In the genomic region with DNA sequence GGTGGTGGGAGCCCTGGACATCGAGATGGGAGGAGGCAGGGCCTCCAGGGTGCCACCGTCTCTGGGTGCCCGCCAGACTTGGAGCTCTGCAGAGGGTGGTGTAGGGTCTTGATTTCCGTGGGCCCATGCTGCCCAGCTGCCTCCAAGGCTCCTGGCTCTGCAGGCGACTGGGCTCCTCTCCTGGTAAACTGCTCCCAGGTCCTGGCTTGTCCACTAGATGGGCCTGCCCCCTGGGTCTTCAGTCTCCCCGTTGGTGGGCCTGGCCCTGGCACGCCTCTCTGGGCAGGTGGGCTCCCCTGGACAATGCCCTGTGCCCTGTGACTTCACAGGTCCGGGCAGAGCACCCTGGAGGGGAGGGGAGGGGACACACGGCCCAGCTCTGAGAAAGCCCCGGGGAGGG, we compare ENCODE assay signal across 2 cellular contexts.
TF ChIP-seq lines count a peak whose summit lies in the region.

No MANE protein-coding gene starts in this region.

TF ChIP-seq in HepG2, 621 proteins besides CTCF, POLR2A, EP300 and RAD21:
- no peak for TF ChIP-seq NFIB (CRISPR knock-in tag; IDR thresholded peaks at IDR 0.05; ENCODE audit: borderline replicate concordance)
- TF ChIP-seq ZNF790 (CRISPR knock-in tag; IDR thresholded peaks at IDR 0.05; ENCODE audit: borderline replicate concordance), result no peak
- no peak for TF ChIP-seq STAT5B (CRISPR knock-in tag; IDR thresholded peaks at IDR 0.05)
- peak; percentile 84 for TF ChIP-seq HNRNPL (IDR thresholded peaks at IDR 0.05; ENCODE audit: low read depth, low read length)
- TF ChIP-seq NCOA5 (CRISPR knock-in tag; IDR thresholded peaks at IDR 0.05), result no peak
- no peak for TF ChIP-seq ZKSCAN8 (CRISPR knock-in tag; IDR thresholded peaks at IDR 0.05; ENCODE audit: borderline replicate concordance)
- TF ChIP-seq ZNF589 (CRISPR knock-in tag; conservative IDR thresholded peaks at IDR 0.05), result no peak
- TF ChIP-seq RBFOX2 (IDR thresholded peaks at IDR 0.05; ENCODE audit: low read depth, low read length), result 0 out of 2 replicates have a peak, but pooled peaks have one; percentile 66
- TF ChIP-seq CEBPZ (IDR thresholded peaks at IDR 0.05; ENCODE audit: low read length), result no peak
- no peak for TF ChIP-seq ZNF235 (CRISPR knock-in tag; IDR thresholded peaks at IDR 0.05; ENCODE audit: borderline replicate concordance)
- TF ChIP-seq, protein P1, sequence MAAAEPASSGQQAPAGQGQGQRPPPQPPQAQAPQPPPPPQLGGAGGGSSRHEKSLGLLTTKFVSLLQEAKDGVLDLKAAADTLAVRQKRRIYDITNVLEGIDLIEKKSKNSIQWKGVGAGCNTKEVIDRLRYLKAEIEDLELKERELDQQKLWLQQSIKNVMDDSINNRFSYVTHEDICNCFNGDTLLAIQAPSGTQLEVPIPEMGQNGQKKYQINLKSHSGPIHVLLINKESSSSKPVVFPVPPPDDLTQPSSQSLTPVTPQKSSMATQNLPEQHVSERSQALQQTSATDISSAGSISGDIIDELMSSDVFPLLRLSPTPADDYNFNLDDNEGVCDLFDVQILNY (CRISPR knock-in tag; conservative IDR thresholded peaks at IDR 0.05), result no peak
- TF ChIP-seq, protein P2, sequence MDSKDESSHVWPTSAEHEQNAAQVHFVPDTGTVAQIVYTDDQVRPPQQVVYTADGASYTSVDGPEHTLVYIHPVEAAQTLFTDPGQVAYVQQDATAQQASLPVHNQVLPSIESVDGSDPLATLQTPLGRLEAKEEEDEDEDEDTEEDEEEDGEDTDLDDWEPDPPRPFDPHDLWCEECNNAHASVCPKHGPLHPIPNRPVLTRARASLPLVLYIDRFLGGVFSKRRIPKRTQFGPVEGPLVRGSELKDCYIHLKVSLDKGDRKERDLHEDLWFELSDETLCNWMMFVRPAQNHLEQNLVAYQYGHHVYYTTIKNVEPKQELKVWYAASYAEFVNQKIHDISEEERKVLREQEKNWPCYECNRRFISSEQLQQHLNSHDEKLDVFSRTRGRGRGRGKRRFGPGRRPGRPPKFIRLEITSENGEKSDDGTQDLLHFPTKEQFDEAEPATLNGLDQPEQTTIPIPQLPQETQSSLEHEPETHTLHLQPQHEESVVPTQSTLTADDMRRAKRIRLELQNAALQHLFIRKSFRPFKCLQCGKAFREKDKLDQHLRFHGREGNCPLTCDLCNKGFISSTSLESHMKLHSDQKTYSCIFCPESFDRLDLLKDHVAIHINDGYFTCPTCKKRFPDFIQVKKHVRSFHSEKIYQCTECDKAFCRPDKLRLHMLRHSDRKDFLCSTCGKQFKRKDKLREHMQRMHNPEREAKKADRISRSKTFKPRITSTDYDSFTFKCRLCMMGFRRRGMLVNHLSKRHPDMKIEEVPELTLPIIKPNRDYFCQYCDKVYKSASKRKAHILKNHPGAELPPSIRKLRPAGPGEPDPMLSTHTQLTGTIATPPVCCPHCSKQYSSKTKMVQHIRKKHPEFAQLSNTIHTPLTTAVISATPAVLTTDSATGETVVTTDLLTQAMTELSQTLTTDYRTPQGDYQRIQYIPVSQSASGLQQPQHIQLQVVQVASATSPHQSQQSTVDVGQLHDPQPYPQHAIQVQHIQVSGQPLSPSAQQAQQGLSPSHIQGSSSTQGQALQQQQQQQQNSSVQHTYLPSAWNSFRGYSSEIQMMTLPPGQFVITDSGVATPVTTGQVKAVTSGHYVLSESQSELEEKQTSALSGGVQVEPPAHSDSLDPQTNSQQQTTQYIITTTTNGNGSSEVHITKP (CRISPR knock-in tag; IDR thresholded peaks at IDR 0.05; ENCODE audit: low read depth), result no peak
- peak; percentile 91 for TF ChIP-seq AGO2 (optimal IDR thresholded peaks at IDR 0.05; ENCODE audit: low read depth, low read length)
- no peak for TF ChIP-seq KAT7 (CRISPR knock-in tag; IDR thresholded peaks at IDR 0.05; ENCODE audit: borderline replicate concordance)
- no peak for TF ChIP-seq HNF4G (IDR thresholded peaks at IDR 0.05; ENCODE audit: borderline replicate concordance, low read depth, low read length)
- no peak for TF ChIP-seq HNF4G (CRISPR knock-in tag; IDR thresholded peaks at IDR 0.05; ENCODE audit: borderline replicate concordance, low read depth)
- no peak for TF ChIP-seq SOX5 (CRISPR knock-in tag; IDR thresholded peaks at IDR 0.05; ENCODE audit: borderline replicate concordance)
TF ChIP-seq in HepG2: peak in this region for 3.

TF ChIP-seq in WTC11, 78 proteins besides CTCF, POLR2A, EP300 and RAD21:
- no peak for TF ChIP-seq GTF2I (CRISPR knock-in tag; conservative IDR thresholded peaks at IDR 0.05)
- TF ChIP-seq CREM (CRISPR knock-in tag; IDR thresholded peaks at IDR 0.05), result no peak
- no peak for TF ChIP-seq TP53 (CRISPR knock-in tag; IDR thresholded peaks at IDR 0.05)
- TF ChIP-seq ATF2 (CRISPR knock-in tag; IDR thresholded peaks at IDR 0.05; ENCODE audit: borderline replicate concordance, low read depth), result no peak
- TF ChIP-seq ZBTB21 (CRISPR knock-in tag; IDR thresholded peaks at IDR 0.05; ENCODE audit: borderline replicate concordance), result no peak
- TF ChIP-seq NR2C2 (CRISPR knock-in tag; IDR thresholded peaks at IDR 0.05), result no peak
- no peak for TF ChIP-seq ZNF416 (CRISPR knock-in tag; IDR thresholded peaks at IDR 0.05)
- TF ChIP-seq NFYB (CRISPR knock-in tag; conservative IDR thresholded peaks at IDR 0.05; ENCODE audit: low read depth), result no peak
- TF ChIP-seq ZNF512 (CRISPR knock-in tag; IDR thresholded peaks at IDR 0.05; ENCODE audit: borderline replicate concordance), result no peak
- TF ChIP-seq ZNF219 (CRISPR knock-in tag; IDR thresholded peaks at IDR 0.05; ENCODE audit: borderline replicate concordance), result no peak
- no peak for TF ChIP-seq ELF4 (CRISPR knock-in tag; IDR thresholded peaks at IDR 0.05; ENCODE audit: low read depth)
- TF ChIP-seq ZNF121 (CRISPR knock-in tag; IDR thresholded peaks at IDR 0.05), result no peak
